1 cellular context compared by ENCODE assay signal in the genomic region with DNA sequence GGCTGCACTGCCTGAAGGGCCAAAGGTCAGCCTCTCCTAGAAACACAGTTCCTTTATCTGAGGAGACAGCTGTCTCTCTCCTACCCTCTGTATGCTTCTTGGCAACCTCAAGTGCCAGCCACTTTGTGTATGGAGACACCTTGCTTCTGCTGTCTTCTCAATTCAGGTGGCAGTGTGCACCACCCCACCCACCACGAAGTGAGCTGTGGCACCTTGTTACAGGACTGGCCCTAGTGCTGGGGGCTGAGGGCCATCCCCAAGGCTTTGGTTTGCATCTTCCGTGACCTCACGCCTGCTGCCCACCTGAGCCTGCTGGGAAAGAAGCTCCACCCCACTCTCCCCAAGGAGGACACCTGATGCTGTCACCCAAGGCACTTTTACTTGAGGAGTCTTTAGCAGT.
TF ChIP-seq lines count a peak whose summit lies in the region.

No MANE protein-coding gene starts in this region.

TF ChIP-seq in WTC11, 78 proteins besides CTCF, POLR2A, EP300 and RAD21 (continued from another document):
- TF ChIP-seq, protein P1, sequence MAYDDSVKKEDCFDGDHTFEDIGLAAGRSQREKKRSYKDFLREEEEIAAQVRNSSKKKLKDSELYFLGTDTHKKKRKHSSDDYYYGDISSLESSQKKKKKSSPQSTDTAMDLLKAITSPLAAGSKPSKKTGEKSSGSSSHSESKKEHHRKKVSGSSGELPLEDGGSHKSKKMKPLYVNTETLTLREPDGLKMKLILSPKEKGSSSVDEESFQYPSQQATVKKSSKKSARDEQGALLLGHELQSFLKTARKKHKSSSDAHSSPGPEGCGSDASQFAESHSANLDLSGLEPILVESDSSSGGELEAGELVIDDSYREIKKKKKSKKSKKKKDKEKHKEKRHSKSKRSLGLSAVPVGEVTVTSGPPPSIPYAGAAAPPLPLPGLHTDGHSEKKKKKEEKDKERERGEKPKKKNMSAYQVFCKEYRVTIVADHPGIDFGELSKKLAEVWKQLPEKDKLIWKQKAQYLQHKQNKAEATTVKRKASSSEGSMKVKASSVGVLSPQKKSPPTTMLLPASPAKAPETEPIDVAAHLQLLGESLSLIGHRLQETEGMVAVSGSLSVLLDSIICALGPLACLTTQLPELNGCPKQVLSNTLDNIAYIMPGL (CRISPR knock-in tag; IDR thresholded peaks at IDR 0.05), result no peak
- TF ChIP-seq, protein P2, sequence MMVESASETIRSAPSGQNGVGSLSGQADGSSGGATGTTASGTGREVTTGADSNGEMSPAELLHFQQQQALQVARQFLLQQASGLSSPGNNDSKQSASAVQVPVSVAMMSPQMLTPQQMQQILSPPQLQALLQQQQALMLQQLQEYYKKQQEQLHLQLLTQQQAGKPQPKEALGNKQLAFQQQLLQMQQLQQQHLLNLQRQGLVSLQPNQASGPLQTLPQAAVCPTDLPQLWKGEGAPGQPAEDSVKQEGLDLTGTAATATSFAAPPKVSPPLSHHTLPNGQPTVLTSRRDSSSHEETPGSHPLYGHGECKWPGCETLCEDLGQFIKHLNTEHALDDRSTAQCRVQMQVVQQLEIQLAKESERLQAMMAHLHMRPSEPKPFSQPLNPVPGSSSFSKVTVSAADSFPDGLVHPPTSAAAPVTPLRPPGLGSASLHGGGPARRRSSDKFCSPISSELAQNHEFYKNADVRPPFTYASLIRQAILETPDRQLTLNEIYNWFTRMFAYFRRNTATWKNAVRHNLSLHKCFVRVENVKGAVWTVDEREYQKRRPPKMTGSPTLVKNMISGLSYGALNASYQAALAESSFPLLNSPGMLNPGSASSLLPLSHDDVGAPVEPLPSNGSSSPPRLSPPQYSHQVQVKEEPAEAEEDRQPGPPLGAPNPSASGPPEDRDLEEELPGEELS (CRISPR knock-in tag; IDR thresholded peaks at IDR 0.05), result no peak
- no peak for TF ChIP-seq CREM (CRISPR knock-in tag; IDR thresholded peaks at IDR 0.05)
- TF ChIP-seq, protein P3, sequence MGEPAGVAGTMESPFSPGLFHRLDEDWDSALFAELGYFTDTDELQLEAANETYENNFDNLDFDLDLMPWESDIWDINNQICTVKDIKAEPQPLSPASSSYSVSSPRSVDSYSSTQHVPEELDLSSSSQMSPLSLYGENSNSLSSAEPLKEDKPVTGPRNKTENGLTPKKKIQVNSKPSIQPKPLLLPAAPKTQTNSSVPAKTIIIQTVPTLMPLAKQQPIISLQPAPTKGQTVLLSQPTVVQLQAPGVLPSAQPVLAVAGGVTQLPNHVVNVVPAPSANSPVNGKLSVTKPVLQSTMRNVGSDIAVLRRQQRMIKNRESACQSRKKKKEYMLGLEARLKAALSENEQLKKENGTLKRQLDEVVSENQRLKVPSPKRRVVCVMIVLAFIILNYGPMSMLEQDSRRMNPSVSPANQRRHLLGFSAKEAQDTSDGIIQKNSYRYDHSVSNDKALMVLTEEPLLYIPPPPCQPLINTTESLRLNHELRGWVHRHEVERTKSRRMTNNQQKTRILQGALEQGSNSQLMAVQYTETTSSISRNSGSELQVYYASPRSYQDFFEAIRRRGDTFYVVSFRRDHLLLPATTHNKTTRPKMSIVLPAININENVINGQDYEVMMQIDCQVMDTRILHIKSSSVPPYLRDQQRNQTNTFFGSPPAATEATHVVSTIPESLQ (CRISPR knock-in tag; IDR thresholded peaks at IDR 0.05), result no peak
- TF ChIP-seq, protein P4, sequence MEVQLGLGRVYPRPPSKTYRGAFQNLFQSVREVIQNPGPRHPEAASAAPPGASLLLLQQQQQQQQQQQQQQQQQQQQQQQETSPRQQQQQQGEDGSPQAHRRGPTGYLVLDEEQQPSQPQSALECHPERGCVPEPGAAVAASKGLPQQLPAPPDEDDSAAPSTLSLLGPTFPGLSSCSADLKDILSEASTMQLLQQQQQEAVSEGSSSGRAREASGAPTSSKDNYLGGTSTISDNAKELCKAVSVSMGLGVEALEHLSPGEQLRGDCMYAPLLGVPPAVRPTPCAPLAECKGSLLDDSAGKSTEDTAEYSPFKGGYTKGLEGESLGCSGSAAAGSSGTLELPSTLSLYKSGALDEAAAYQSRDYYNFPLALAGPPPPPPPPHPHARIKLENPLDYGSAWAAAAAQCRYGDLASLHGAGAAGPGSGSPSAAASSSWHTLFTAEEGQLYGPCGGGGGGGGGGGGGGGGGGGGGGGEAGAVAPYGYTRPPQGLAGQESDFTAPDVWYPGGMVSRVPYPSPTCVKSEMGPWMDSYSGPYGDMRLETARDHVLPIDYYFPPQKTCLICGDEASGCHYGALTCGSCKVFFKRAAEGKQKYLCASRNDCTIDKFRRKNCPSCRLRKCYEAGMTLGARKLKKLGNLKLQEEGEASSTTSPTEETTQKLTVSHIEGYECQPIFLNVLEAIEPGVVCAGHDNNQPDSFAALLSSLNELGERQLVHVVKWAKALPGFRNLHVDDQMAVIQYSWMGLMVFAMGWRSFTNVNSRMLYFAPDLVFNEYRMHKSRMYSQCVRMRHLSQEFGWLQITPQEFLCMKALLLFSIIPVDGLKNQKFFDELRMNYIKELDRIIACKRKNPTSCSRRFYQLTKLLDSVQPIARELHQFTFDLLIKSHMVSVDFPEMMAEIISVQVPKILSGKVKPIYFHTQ (CRISPR knock-in tag; IDR thresholded peaks at IDR 0.05), result no peak
TF ChIP-seq in WTC11: peak in this region for 0.
